Comparison of ENCODE assay signal across 9 cellular contexts in the genomic region with DNA sequence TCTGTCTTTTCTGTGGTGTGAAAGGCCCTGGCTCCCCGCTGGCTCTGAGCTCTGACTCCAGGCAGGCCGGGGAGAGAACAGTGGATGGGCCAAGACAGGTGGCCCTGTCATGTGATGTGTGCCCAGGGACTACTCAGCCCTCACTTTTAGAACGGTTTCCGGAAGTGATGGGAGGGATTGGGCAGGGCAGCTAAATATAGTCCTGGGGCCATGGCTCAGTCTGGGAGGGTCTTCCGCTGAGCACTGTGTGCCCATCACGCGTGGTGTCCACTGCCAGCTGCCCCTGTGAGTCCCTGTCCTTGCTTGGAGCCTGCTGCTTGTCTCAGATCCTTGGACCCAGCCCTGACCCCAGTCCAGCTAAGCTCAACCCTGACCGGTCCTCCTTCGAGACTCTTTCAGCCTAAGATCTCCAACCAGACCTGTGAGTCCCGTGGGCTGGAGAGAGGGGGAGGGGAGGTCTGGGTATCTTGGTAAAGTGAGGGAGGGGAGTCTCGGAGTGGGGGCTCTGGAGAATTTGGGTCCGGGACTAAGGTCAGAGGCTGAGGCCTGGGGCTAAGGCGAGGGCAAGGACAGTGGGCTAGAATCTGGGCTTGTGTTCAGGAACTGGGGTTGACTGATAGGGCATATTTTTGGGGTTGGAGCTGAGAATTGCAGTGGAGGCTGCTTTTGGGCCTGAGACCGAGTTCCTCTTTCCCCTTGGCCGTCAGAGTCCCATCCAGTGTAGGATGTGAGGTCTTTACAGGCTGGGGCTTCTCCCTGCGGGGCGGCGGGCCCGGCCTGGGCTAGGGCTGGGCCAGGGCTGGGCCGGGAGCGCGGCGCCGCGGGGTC. TPM values are rescaled to one million over a fixed set of nuclear protein-coding genes. Genes with fewer than 3 reads are reported as not detected.
DNase-seq lines count a peak whose midpoint lies in the region; ATAC-seq and TF ChIP-seq lines count a peak whose summit lies in the region.
"Had no signal": no experiment of that assay in that cellular context is flagged by ENCODE, and none has a peak within 500 bp of the region (broad histone marks: within the 10 kb centered on the region; RNA-seq: fewer than 3 reads in every experiment).

A gene with protein sequence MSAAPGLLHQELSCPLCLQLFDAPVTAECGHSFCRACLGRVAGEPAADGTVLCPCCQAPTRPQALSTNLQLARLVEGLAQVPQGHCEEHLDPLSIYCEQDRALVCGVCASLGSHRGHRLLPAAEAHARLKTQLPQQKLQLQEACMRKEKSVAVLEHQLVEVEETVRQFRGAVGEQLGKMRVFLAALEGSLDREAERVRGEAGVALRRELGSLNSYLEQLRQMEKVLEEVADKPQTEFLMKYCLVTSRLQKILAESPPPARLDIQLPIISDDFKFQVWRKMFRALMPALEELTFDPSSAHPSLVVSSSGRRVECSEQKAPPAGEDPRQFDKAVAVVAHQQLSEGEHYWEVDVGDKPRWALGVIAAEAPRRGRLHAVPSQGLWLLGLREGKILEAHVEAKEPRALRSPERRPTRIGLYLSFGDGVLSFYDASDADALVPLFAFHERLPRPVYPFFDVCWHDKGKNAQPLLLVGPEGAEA (plus strand): TSS at position 243 of the 828 bp plus-strand sequence. CDS start 620 bp downstream, outside the sequence.

- H3K27me3 Mint-ChIP-seq in WTC11 (ENCODE audit: low read depth): peaks cover 57% of the 10 kb centered on the region

- intact Hi-C loops in left ventricle myocardium superior (cut with micrococcal nuclease): no loop called here

- H3K4me1 Mint-ChIP-seq in WTC11: peaks cover 30% of the 10 kb centered on the region

- ATAC-seq in WTC11 (peak; percentile 38), left ventricle myocardium superior (peak; percentile 31)

- CTCF ChIA-PET in WTC11 (lab: Charles Lee): interaction anchor here (0.6 to 4.9 kb wide), 7 partner anchors 13 to 229 kb away, joined by 3 to 41 read pairs (median 15); partner anchors contain the start of genes HSD3B7 and PYCARD

- no peaks in the 10 kb centered on the region for H3K36me3 Mint-ChIP-seq in WTC11

- POLR2A ChIA-PET in WTC11 (lab: Charles Lee): interaction anchor here (0.6 to 1.9 kb wide), 6 partner anchors 8 to 96 kb away, joined by 3 to 11 read pairs (median 4); partner anchors contain the start of gene KAT8

- no peak within 1 kb of the TSS for H3K27ac Mint-ChIP-seq in WTC11

- DNase-seq in GM03348 (ENCODE audit: low spot score) (peak; percentile 1), WTC11 (ENCODE audit: low spot score) (no peak), left ventricle myocardium superior (no peak), skeletal muscle cell (ENCODE audit: low read depth) (no peak), NCI-H2107 treated with DMSO at 0.1 percent for 48 hours (lab: John Stamatoyannopoulos, UW; ENCODE audit: unreplicated experiment) (no peak), NCI-H2081 (lab: John Stamatoyannopoulos, UW) (no peak), NOMO-1 treated with dmso at 0.1 percent for 144 hours (lab: John Stamatoyannopoulos, UW; ENCODE audit: unreplicated experiment) (no peak)
- no peak for DNase-seq in activated naive CD4-positive, alpha-beta T cell treated with anti-CD3 and anti-CD28 coated beads, Interleukin-2, amount 50 U/mL, for 16 hours

- H3K4me3 ChIP-seq in skeletal muscle cell (ENCODE audit: low read depth, low read length): peak within 1 kb of the TSS; percentile 51

- no peaks in the 10 kb centered on the region for H3K9me3 Mint-ChIP-seq in WTC11

- peak within 1 kb of the TSS; percentile 77 for H3K4me3 Mint-ChIP-seq in WTC11

- no peak for TF ChIP-seq CTCF in WTC11 (IDR thresholded peaks at IDR 0.05)

TF ChIP-seq in WTC11, 78 proteins besides CTCF, POLR2A, EP300 and RAD21:
- TF ChIP-seq USF2 (CRISPR knock-in tag; IDR thresholded peaks at IDR 0.05) (peak; percentile 71), USF1 (CRISPR knock-in tag; IDR thresholded peaks at IDR 0.05) (peak; percentile 32; the same call in 1 of the 2 replicates), PRDM15 (CRISPR knock-in tag; IDR thresholded peaks at IDR 0.05) (peak; percentile 17; the same call in 1 of the 2 replicates), GTF2I (CRISPR knock-in tag; conservative IDR thresholded peaks at IDR 0.05) (no peak), MXD4 (CRISPR knock-in tag; IDR thresholded peaks at IDR 0.05; ENCODE audit: borderline replicate concordance) (no peak)
- TF ChIP-seq, protein P1, sequence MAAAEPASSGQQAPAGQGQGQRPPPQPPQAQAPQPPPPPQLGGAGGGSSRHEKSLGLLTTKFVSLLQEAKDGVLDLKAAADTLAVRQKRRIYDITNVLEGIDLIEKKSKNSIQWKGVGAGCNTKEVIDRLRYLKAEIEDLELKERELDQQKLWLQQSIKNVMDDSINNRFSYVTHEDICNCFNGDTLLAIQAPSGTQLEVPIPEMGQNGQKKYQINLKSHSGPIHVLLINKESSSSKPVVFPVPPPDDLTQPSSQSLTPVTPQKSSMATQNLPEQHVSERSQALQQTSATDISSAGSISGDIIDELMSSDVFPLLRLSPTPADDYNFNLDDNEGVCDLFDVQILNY (CRISPR knock-in tag; IDR thresholded peaks at IDR 0.05): no peak

RNA-seq across cellular contexts. Expression of the gene that starts here (rescaled TPM):
- total RNA-seq in WTC11 (2021) (1.8 to 2.5 TPM (median 2.4 TPM) in 3 replicates), left ventricle myocardium superior (0.40 TPM)
- total RNA-seq: dermis microvascular lymphatic vessel endothelial cell had no signal

Comparison
In these comparisons a context has a peak if more than half of its experiments do, and no peak if none do; other contexts are left out.
1. Peak in ATAC-seq in left ventricle myocardium superior; RNA of the gene not detected or under 1 TPM.